1 cellular context compared by ENCODE assay signal in the genomic region with DNA sequence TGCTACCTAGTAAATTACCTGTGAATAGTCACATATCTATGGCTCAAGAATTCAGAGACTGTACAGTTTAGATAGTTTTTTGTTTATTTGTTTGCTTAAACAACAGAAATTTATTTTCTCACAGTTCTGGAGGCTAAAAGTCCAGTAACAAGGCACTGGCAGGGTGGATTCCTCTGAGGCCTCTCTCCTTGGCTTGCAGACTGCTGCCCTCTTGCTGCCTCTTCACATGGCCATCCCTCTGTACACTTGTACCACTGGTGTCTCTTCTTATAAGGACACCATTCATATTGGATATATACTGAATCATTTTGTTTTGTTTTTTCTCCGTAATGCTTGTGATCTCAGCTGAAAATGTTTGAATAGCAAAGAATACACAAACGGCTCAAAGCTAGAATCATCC.
TF ChIP-seq lines count a peak whose summit lies in the region.

No MANE protein-coding gene starts in this region.

TF ChIP-seq in K562, 482 proteins besides CTCF, POLR2A, EP300 and RAD21 (continued from another document):
- TF ChIP-seq NCOA1 (IDR thresholded peaks at IDR 0.05; ENCODE audit: low read depth): no peak
TF ChIP-seq in K562: peak in this region for 2.
